In the genomic region with DNA sequence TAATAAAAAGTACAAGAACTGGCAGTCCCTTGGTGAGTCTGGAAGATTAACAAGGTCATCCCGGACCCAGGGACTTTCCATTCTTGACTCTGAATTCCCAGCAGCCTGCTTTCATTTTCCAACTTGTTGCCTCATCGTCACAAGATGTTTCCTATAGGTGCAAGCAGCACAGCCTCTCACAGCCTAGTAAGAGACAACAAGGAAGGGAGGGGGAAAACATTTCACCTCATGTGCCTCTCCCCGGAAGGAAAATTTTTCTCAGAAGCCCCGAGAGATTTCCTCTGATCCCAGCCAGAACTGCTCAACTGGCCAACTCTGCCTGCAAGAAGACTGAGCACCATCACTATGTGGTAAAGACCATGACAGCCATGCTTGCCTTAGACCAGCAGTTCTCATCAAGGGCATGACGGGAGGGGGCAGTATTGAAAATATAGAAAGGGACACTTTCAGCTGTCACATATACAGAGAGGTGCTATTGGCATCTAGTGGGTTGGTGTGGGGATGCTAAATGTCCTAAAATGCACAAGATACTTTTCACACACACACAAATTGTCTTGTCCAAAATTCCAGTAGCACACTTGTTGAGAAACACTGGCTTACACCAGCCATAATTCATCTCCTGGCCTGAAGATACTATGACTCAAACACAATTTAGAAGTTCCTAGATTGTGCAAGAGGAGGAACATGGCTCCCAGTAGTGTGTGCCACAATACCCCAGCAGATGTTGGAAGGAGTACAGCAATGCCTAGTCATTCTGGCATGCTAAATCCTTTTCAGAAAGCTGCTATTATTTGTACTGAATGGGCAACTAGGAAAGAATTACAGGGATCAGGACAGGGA, we compare ENCODE assay signal across 1 cellular context.
A peak's percentile ranks its signal among the peaks of the same experiment; 100 is the strongest.
TF ChIP-seq lines count a peak whose summit lies in the region.

No MANE protein-coding gene starts in this region.

TF ChIP-seq in IMR-90, 13 proteins besides CTCF, POLR2A, EP300 and RAD21 (continued from another document):
- 0 out of 2 replicates have a peak, but pooled peaks have one; percentile 28 for TF ChIP-seq MAFK (IDR thresholded peaks at IDR 0.05; ENCODE audit: low read depth, low read length)
- peak; percentile 91 for TF ChIP-seq FOS (IDR thresholded peaks at IDR 0.05; ENCODE audit: low read depth, low read length)
- TF ChIP-seq, protein P1, sequence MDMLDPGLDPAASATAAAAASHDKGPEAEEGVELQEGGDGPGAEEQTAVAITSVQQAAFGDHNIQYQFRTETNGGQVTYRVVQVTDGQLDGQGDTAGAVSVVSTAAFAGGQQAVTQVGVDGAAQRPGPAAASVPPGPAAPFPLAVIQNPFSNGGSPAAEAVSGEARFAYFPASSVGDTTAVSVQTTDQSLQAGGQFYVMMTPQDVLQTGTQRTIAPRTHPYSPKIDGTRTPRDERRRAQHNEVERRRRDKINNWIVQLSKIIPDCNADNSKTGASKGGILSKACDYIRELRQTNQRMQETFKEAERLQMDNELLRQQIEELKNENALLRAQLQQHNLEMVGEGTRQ (IDR thresholded peaks at IDR 0.05; ENCODE audit: low read depth, low read length) = no peak
- no peak for TF ChIP-seq MXI1 (IDR thresholded peaks at IDR 0.05; ENCODE audit: borderline replicate concordance, low read depth, low read length)
TF ChIP-seq in IMR-90: peak in this region for 6.
